8 cellular contexts compared by ENCODE assay signal in the genomic region with DNA sequence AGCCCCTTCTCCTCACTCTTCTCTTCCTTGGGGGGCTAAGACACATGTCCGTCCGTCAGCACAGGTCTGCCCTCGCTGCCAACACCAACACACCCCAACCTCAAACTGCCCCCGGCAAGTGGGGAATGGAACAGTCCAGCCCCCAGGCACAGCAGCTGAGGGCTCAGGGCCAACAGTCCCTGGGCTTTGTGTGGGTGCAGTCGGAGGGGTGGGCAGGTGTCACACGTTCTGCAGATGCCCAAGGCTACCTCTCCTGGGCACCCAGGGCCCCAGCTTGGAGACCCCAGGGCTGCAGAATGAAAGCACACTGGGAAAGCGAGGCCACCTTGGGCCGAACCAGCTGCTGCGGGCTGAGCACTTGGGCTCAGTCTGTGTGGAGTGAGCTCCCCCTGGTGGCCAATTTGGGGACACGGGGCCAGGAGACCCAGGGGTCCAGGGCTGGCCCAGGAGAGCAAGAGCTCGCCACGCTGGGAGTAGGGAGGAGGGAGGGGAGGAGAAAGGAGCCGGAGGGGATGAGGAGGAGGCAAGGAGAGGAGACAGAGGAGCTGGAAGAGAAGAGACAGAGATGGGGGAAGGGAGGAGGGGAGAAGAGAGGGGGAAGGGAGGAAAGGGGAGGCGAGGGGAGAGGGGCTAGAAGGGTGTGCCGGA. TPM values are rescaled to one million over a fixed set of nuclear protein-coding genes. Genes with fewer than 3 reads are reported as not detected.
DNase-seq lines count a peak whose midpoint lies in the region; ATAC-seq and TF ChIP-seq lines count a peak whose summit lies in the region.

No MANE protein-coding gene starts in this region.

- H3K36me3 ChIP-seq in right atrium auricular region, result peaks cover 57% of the 10 kb centered on the region

- H3K27me3 ChIP-seq in right atrium auricular region, result no peaks in the 10 kb centered on the region

- H3K4me3 ChIP-seq in right atrium auricular region (no peak overlapping the region), retinal pigment epithelial cell (ENCODE audit: low read length) (no peak overlapping the region)

- ATAC-seq in GM21526 (IDR thresholded peaks at IDR 0.05; ENCODE audit: low FRiP score, unreplicated experiment) (no peak), GM21360 (IDR thresholded peaks at IDR 0.05; ENCODE audit: unreplicated experiment) (no peak)

- H3K27ac ChIP-seq in right atrium auricular region, result no peak overlapping the region

- peak; percentile 85 to 93 for TF ChIP-seq CTCF in right atrium auricular region (IDR thresholded peaks at IDR 0.05)
- peak; percentile 89 for TF ChIP-seq CTCF in retinal pigment epithelial cell (conservative IDR thresholded peaks at IDR 0.05; ENCODE audit: low read depth, low read length)

- H3K4me1 ChIP-seq in right atrium auricular region, result peaks cover 0 to 10% of the 10 kb centered on the region in 2 donors

- no peaks in the 10 kb centered on the region for H3K9me3 ChIP-seq in right atrium auricular region

- DNase-seq in DMS79 treated with DMSO at 0.1 percent for 48 hours (lab: John Stamatoyannopoulos, UW), result peak; percentile 51
- peak; percentile 12 for DNase-seq in KG1 (lab: John Stamatoyannopoulos, UW)
- peak; percentile 52 to 78 (median 66) for DNase-seq in T-helper 1 cell
- DNase-seq in amygdala (lab: John Stamatoyannopoulos, UW), result peak in 50 of 56 donors; percentile 3 to 80 (median 38)
- DNase-seq in right atrium auricular region (ENCODE audit: low spot score), result no peak
- peak; percentile 6 for DNase-seq in retinal pigment epithelial cell (ENCODE audit: low read depth)

RNA-seq across cellular contexts. Expression of a gene that starts 14.0 kb away (rescaled TPM):
- under 1 TPM; 0.51 to 0.74 TPM for total RNA-seq in right atrium auricular region

RNA-seq across cellular contexts. Expression of a gene that starts 22.2 kb away (rescaled TPM):
- total RNA-seq in right atrium auricular region, result 10 to 100 TPM in 1 of 2 donors, 1 to 10 TPM in 1; 9.6 to 12.1 TPM

RNA-seq across cellular contexts. Expression of a gene that starts 37.3 kb away (rescaled TPM):
- total RNA-seq in right atrium auricular region, result 1 to 10 TPM; 4.4 to 5.6 TPM

RNA-seq across cellular contexts. Expression of a gene that starts 59.3 kb away (rescaled TPM):
- 10 to 100 TPM; 92.6 to 99.5 TPM for total RNA-seq in right atrium auricular region
